19 cellular contexts compared by ENCODE assay signal in genomic region chr1:206064501-206064900, GRCh38. TPM values are rescaled to one million over a fixed set of nuclear protein-coding genes. Genes with fewer than 3 reads are reported as not detected.
"Had no signal": no experiment of that assay in that cellular context is flagged by ENCODE, and none has a peak within 500 bp of the region (broad histone marks: within the 10 kb centered on the region; RNA-seq: fewer than 3 reads in every experiment).

No MANE protein-coding gene starts in this region.

RNA-seq across cellular contexts. Expression of gene RHEX, which starts 11.5 kb away (rescaled TPM):
- total RNA-seq: activated naive CD4-positive, alpha-beta T cell treated with anti-CD3 and anti-CD28 coated beads for 36 hours; activated naive CD4-positive, alpha-beta T cell treated with anti-CD3 and anti-CD28 coated beads, Interleukin-2, amount 50 U/mL, for 72 hours; activated naive CD8-positive, alpha-beta T cell treated with anti-CD3 and anti-CD28 coated beads for 36 hours; activated naive CD8-positive, alpha-beta T cell treated with anti-CD3 and anti-CD28 coated beads, Interleukin-2, amount 10 ng/mL, durations not matched to agents 7 days and 5 days; activated T-cell treated with anti-CD3 and anti-CD28 coated beads, Interleukin-2, amount 50 U/mL, for 4 hours; activated T-cell treated with anti-CD3 and anti-CD28 coated beads, Interleukin-2, amount 50 U/mL, for 72 hours; activated T-helper 1 cell treated with anti-CD3 and anti-CD28 coated beads, Interleukin-12 subunit alpha, Interleukin-12 subunit beta, Interleukin-2, Interleukin-4 antibody, amounts not matched to agents 30 ng/mL and 10 ng/mL and 1 ng/mL, durations not matched to agents 14 hours and 24 hours and 36 hours; activated T-helper 17 cell treated with anti-CD3 and anti-CD28 coated beads, Interleukin-2, amount 50 U/mL, for 72 hours; activated T-helper 2 cell treated with anti-CD3 and anti-CD28 coated beads, Interferon-gamma antibody, Interleukin-2, Interleukin-4, amounts not matched to agents 10 μg/mL and 5 μg/mL and 100 μg/mL, durations not matched to agents 14 hours and 24 hours and 36 hours; adrenal gland; astrocyte; bronchial epithelial cell; cerebellum; chondrocyte had no signal
- polyA plus RNA-seq: aorta had no signal

RNA-seq across cellular contexts. Expression of gene CTSE, which starts 40.8 kb away (rescaled TPM):
- total RNA-seq: activated naive CD4-positive, alpha-beta T cell treated with anti-CD3 and anti-CD28 coated beads for 36 hours; activated naive CD4-positive, alpha-beta T cell treated with anti-CD3 and anti-CD28 coated beads, Interleukin-2, amount 50 U/mL, for 72 hours; activated naive CD8-positive, alpha-beta T cell treated with anti-CD3 and anti-CD28 coated beads for 36 hours; activated naive CD8-positive, alpha-beta T cell treated with anti-CD3 and anti-CD28 coated beads, Interleukin-2, amount 10 ng/mL, durations not matched to agents 7 days and 5 days; activated T-cell treated with anti-CD3 and anti-CD28 coated beads, Interleukin-2, amount 50 U/mL, for 72 hours; activated T-helper 1 cell treated with anti-CD3 and anti-CD28 coated beads, Interleukin-12 subunit alpha, Interleukin-12 subunit beta, Interleukin-2, Interleukin-4 antibody, amounts not matched to agents 30 ng/mL and 10 ng/mL and 1 ng/mL, durations not matched to agents 14 hours and 24 hours and 36 hours; activated T-helper 17 cell treated with anti-CD3 and anti-CD28 coated beads, Interleukin-2, amount 50 U/mL, for 72 hours; activated T-helper 2 cell treated with anti-CD3 and anti-CD28 coated beads, Interferon-gamma antibody, Interleukin-2, Interleukin-4, amounts not matched to agents 10 μg/mL and 5 μg/mL and 100 μg/mL, durations not matched to agents 14 hours and 24 hours and 36 hours; adrenal gland; ascending aorta; astrocyte; bronchial epithelial cell; cardiac muscle cell; cardiac septum; cerebellum; chondrocyte had no signal
- polyA plus RNA-seq: cardiac muscle cell had no signal

RNA-seq across cellular contexts. Expression of gene AVPR1B, which starts 52.7 kb away (rescaled TPM):
- total RNA-seq: activated naive CD4-positive, alpha-beta T cell treated with anti-CD3 and anti-CD28 coated beads for 36 hours; activated naive CD4-positive, alpha-beta T cell treated with anti-CD3 and anti-CD28 coated beads, Interleukin-2, amount 50 U/mL, for 72 hours; activated naive CD8-positive, alpha-beta T cell treated with anti-CD3 and anti-CD28 coated beads for 36 hours; activated naive CD8-positive, alpha-beta T cell treated with anti-CD3 and anti-CD28 coated beads, Interleukin-2, amount 10 ng/mL, durations not matched to agents 7 days and 5 days; activated T-cell treated with anti-CD3 and anti-CD28 coated beads, Interleukin-2, amount 50 U/mL, for 4 hours; activated T-cell treated with anti-CD3 and anti-CD28 coated beads, Interleukin-2, amount 50 U/mL, for 72 hours; activated T-helper 1 cell treated with anti-CD3 and anti-CD28 coated beads, Interleukin-12 subunit alpha, Interleukin-12 subunit beta, Interleukin-2, Interleukin-4 antibody, amounts not matched to agents 30 ng/mL and 10 ng/mL and 1 ng/mL, durations not matched to agents 14 hours and 24 hours and 36 hours; activated T-helper 17 cell treated with anti-CD3 and anti-CD28 coated beads, Interleukin-2, amount 50 U/mL, for 72 hours; activated T-helper 2 cell treated with anti-CD3 and anti-CD28 coated beads, Interferon-gamma antibody, Interleukin-2, Interleukin-4, amounts not matched to agents 10 μg/mL and 5 μg/mL and 100 μg/mL, durations not matched to agents 14 hours and 24 hours and 36 hours; adrenal gland; aorta; ascending aorta; astrocyte; breast epithelium; bronchial epithelial cell; cardiac septum; cerebellum; chondrocyte had no signal
- polyA plus RNA-seq: adrenal gland, aorta had no signal
